ENCODE assay signal across 8 cellular contexts in the genomic region with DNA sequence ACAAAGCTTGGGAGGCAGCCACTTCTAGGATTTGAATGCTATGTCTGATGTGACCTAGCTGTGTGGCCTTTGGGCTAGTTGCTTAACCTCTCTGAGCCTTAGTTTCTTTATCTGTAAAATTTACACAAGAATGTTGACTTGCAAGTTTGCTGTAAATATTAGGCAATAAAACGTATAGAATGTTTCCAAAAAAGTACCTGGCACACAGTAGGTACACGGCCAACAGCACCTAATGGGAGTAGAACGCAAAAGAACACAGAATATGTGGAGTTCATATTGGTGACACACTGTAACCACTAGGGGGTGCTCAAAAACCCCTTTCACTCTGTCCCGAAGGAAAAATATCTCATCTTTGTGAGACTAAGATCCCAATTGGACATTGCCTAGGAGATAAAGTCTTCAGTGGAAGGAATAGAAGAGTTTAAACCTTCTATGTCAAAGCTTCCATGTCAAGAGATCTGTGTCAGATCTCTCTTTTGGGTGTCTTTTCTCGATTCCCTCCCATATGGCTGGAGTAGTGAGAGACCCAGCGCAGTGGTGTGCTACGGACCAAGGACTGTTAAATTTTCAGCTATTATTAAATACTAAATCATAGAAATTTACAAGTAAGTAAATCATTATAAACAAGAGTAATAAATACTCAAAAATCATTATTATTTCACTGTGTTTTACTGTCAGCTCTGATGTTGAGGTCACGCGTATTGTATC.
A peak's percentile ranks its signal among the peaks of the same experiment; 100 is the strongest.
DNase-seq lines count a peak whose midpoint lies in the region; ATAC-seq, FAIRE-seq and TF ChIP-seq lines count a peak whose summit lies in the region.
"Had no signal": no experiment of that assay in that cellular context is flagged by ENCODE, and none has a peak within 500 bp of the region (broad histone marks: within the 10 kb centered on the region; RNA-seq: fewer than 3 reads in every experiment).

No MANE protein-coding gene starts in this region.

- H3K9me3 ChIP-seq in DND-41 (ENCODE audit: insufficient read depth, low read length, severe bottlenecking) (no peaks in the 10 kb centered on the region), PC-9 (ENCODE audit: insufficient read depth, low read depth) (no peaks in the 10 kb centered on the region), small intestine (ENCODE audit: control insufficient read depth, low read depth) (no peaks in the 10 kb centered on the region)

- H3K4me2 ChIP-seq in DND-41 (ENCODE audit: insufficient read depth, low read length) (no peak overlapping the region), PC-9 (no peak overlapping the region)

- ATAC-seq in DND-41 (ENCODE audit: insufficient read depth, low read depth): peak; percentile 58; the same call in 2 of the 3 replicates
- peak; percentile 58 for ATAC-seq in GM21515 (IDR thresholded peaks at IDR 0.05; ENCODE audit: unreplicated experiment)
- ATAC-seq in HG03139 (IDR thresholded peaks at IDR 0.05; ENCODE audit: unreplicated experiment): no peak
- ATAC-seq: naive thymus-derived CD8-positive, alpha-beta T cell had no signal

- DNase-seq in DND-41 (no peak), PC-9 (no peak), fibroblast of gingiva (ENCODE audit: low read depth) (peak; percentile 20), small intestine (peak; percentile 44)
- DNase-seq in stimulated activated CD4-positive, alpha-beta T cell treated with anti-CD3 and anti-CD28 coated beads, Interleukin-4, amount 100 ng/mL, for 4 hours: no peak

- no peaks in the 10 kb centered on the region for H3K9me2 ChIP-seq in PC-9 (ENCODE audit: insufficient read depth)

- H3K9ac ChIP-seq in DND-41 (ENCODE audit: low read depth, low read length): no peak overlapping the region

- TF ChIP-seq CTCF in DND-41 (IDR thresholded peaks at IDR 0.05; ENCODE audit: borderline replicate concordance, extremely low read depth, low read length, poor library complexity, severe bottlenecking): peak; percentile 73
- peak; percentile 76 for TF ChIP-seq CTCF in PC-9 (conservative IDR thresholded peaks at IDR 0.05)

- no peaks in the 10 kb centered on the region for H3K79me2 ChIP-seq in DND-41 (ENCODE audit: insufficient read depth, low read length)
- no peaks in the 10 kb centered on the region for H3K79me2 ChIP-seq in PC-9 (ENCODE audit: low read depth)

- H3K27me3 ChIP-seq in DND-41 (ENCODE audit: insufficient read depth, low read length, poor library complexity) (no peaks in the 10 kb centered on the region), PC-9 (ENCODE audit: insufficient read depth, low read depth) (no peaks in the 10 kb centered on the region), small intestine (ENCODE audit: control insufficient read depth in 2 of 2, insufficient read depth in 2 of 2, low read length in 2 of 2) (no peaks in the 10 kb centered on the region)

- FAIRE-seq in small intestine (lab: Jason Lieb, UNC): no peak

- H3K27ac ChIP-seq in DND-41 (ENCODE audit: low read length): no peak overlapping the region
- H3K27ac ChIP-seq in PC-9: no peak overlapping the region
- no peak overlapping the region for H3K27ac ChIP-seq in small intestine (ENCODE audit: low read depth in 1 of 2, low read length in 1 of 2)

- no TSS peak for BruUV-seq in PC-9 (replicated peaks; lab: Mats Ljungman, UMichigan)

- no peaks in the 10 kb centered on the region for H3F3A ChIP-seq in PC-9 (ENCODE audit: insufficient read depth, low read depth)

- H4K20me1 ChIP-seq in DND-41 (ENCODE audit: insufficient read depth, low read length) (no peaks in the 10 kb centered on the region), PC-9 (ENCODE audit: insufficient read depth) (no peaks in the 10 kb centered on the region)

- H3K36me3 ChIP-seq in DND-41 (ENCODE audit: insufficient read depth, low read length) (no peaks in the 10 kb centered on the region), PC-9 (ENCODE audit: low read depth) (no peaks in the 10 kb centered on the region), small intestine (ENCODE audit: control insufficient read depth in 2 of 2, insufficient read depth in 2 of 2, low read length in 2 of 2) (no peaks in the 10 kb centered on the region)

- H3K4me1 ChIP-seq in DND-41 (ENCODE audit: insufficient read depth, low read length) (no peaks in the 10 kb centered on the region), PC-9 (replicated peaks; ENCODE audit: insufficient read depth) (no peaks in the 10 kb centered on the region), small intestine (ENCODE audit: control insufficient read depth in 2 of 2, insufficient read depth in 1 of 2, low read depth in 1 of 2, low read length in 1 of 2) (no peaks in the 10 kb centered on the region)

- WGBS in small intestine, 3 donors: 60 to 66% (median 62%) methylated on average over 9 of the region's 9 CpGs

- no peak overlapping the region for H3K4me3 ChIP-seq in DND-41 (ENCODE audit: low read depth in 1 of 2, low read length in 2 of 2)
- no peak overlapping the region for H3K4me3 ChIP-seq in PC-9
- no peak overlapping the region for H3K4me3 ChIP-seq in small intestine (ENCODE audit: low read depth in 1 of 2, low read length in 2 of 2)

- no peak overlapping the region for H2AFZ ChIP-seq in DND-41 (ENCODE audit: low read depth, low read length)
- no peak overlapping the region for H2AFZ ChIP-seq in PC-9

- intact Hi-C loops in PC-9 (cut with micrococcal nuclease; ENCODE audit: unreplicated experiment): loop anchor here (5.0 kb wide), 1 partner anchor 205 kb away; no protein-coding TSS in a partner anchor

- CTCF ChIA-PET in PC-9 (lab: Charles Lee): no interaction called here

- POLR2A ChIA-PET in PC-9 (lab: Charles Lee; ENCODE audit: unreplicated experiment): no interaction called here

Comparison
In these comparisons a context has a peak if more than half of its experiments do, and no peak if none do; other contexts are left out.
1. DNase-seq: peak in fibroblast of gingiva (single experiment) and small intestine (single experiment); none in DND-41 (single experiment), PC-9 (0 of 2) and stimulated activated CD4-positive, alpha-beta T cell treated with anti-CD3 and anti-CD28 coated beads, Interleukin-4, amount 100 ng/mL, for 4 hours (0 of 2).